16 cellular contexts compared by ENCODE assay signal in genomic region chr6:83252717-83253116, GRCh38. TPM values are rescaled to one million over a fixed set of nuclear protein-coding genes. Genes with fewer than 3 reads are reported as not detected.
DNase-seq lines count a peak whose midpoint lies in the region; ATAC-seq and TF ChIP-seq lines count a peak whose summit lies in the region.
"Had no signal": no experiment of that assay in that cellular context is flagged by ENCODE, and none has a peak within 500 bp of the region (broad histone marks: within the 10 kb centered on the region; RNA-seq: fewer than 3 reads in every experiment).

No MANE protein-coding gene starts in this region.

- no peak overlapping the region for H3K4ac ChIP-seq in H9 (ENCODE audit: low read depth, low read length)

- no peaks in the 10 kb centered on the region for H3K9me3 Mint-ChIP-seq in H9
- peaks cover 15% of the 10 kb centered on the region for H3K9me3 Mint-ChIP-seq in WTC11
- H3K9me3 Mint-ChIP-seq: T-cell had no signal

- H3K4me1 ChIP-seq in H9 (ENCODE audit: insufficient read depth, low read length) (no peaks in the 10 kb centered on the region), uterus (no peaks in the 10 kb centered on the region)
- H3K4me1 ChIP-seq: Peyer's patch had no signal

- peak overlapping the region in 2 of 3 experiments; percentile 5 to 17; a peak in 2 of 7 replicates for H3K27ac Mint-ChIP-seq in H9
- H3K27ac Mint-ChIP-seq in WTC11: peak overlapping the region; percentile 39; the same call in 1 of the 2 replicates
- H3K27ac Mint-ChIP-seq: T-cell had no signal

- CTCF ChIA-PET in WTC11 (lab: Charles Lee): interaction anchor here (1.0 kb wide), 1 partner anchor 187 kb away, joined by 3 read pairs; the partner anchor contains the start of gene UBE3D

- no peaks in the 10 kb centered on the region for H3K36me3 ChIP-seq in uterus
- H3K36me3 ChIP-seq: Peyer's patch had no signal

- no peak for TF ChIP-seq CTCF in H9 (conservative IDR thresholded peaks at IDR 0.05)
- no peak for TF ChIP-seq CTCF in WTC11 (IDR thresholded peaks at IDR 0.05)
- no peak for TF ChIP-seq CTCF in retinal pigment epithelial cell (conservative IDR thresholded peaks at IDR 0.05; ENCODE audit: low read depth, low read length)
- TF ChIP-seq CTCF in uterus (IDR thresholded peaks at IDR 0.05): no peak

- no peak overlapping the region for H4K5ac ChIP-seq in H9 (ENCODE audit: insufficient read length, low read depth, low read length)

- TF ChIP-seq POLR2A in uterus (IDR thresholded peaks at IDR 0.05): no peak
- TF ChIP-seq POLR2A in erythroblast (IDR thresholded peaks at IDR 0.05; ENCODE audit: low read length): no peak

- peak overlapping the region; percentile 60 for H2BK20ac ChIP-seq in H9 (ENCODE audit: low read depth, low read length, poor library complexity, severe bottlenecking)

- no peak overlapping the region for H4K91ac ChIP-seq in H9 (ENCODE audit: insufficient read length, low read depth, low read length)

- DNase-seq in H9 (no peak), WTC11 (ENCODE audit: low spot score) (no peak), fibroblast of peridontal ligament (ENCODE audit: extremely low read depth) (peak; percentile 71), retinal pigment epithelial cell (ENCODE audit: low read depth) (peak; percentile 48), uterus (no peak), DMS153 (lab: John Stamatoyannopoulos, UW) (no peak), erythroblast (lab: John Stamatoyannopoulos, UW) (no peak)
- DNase-seq: foreskin melanocyte; NCI-H1092; NCI-H524 treated with DMSO at 0.1 percent for 48 hours; Peyer's patch; stimulated activated CD4-positive, alpha-beta T cell treated with anti-CD3 and anti-CD28 coated beads, Interleukin-12 subunit alpha, Interleukin-12 subunit beta, amount 100 ng/mL, for 4 hours; T-cell had no signal

- no peaks in the 10 kb centered on the region for H3K79me2 ChIP-seq in H9 (ENCODE audit: insufficient read depth, low read length)
- H3K79me2 ChIP-seq: parathyroid adenoma had no signal

- H3K27me3 ChIP-seq in H9 (ENCODE audit: insufficient read depth, low read length) (no peaks in the 10 kb centered on the region), uterus (no peaks in the 10 kb centered on the region)
- H3K27me3 ChIP-seq: Peyer's patch had no signal

- no peak overlapping the region for H2BK12ac ChIP-seq in H9 (ENCODE audit: insufficient read length, low read depth, low read length)

- WGBS in H9 (ENCODE audit: extremely low coverage, insufficient read length, low lambda C conversion rate): no CpG with 5 or more reads among the region's 1 CpG

- no peak overlapping the region for H2BK120ac ChIP-seq in H9 (ENCODE audit: low read depth, low read length, poor library complexity, severe bottlenecking)

- intact Hi-C loops in uterus (cut with DNase I; ENCODE audit: low total_unique reads): no loop called here

- H2AFZ ChIP-seq in H9 (ENCODE audit: low read length): no peak overlapping the region
- H2AFZ ChIP-seq: parathyroid adenoma had no signal

- no peak overlapping the region for H3K23ac ChIP-seq in H9 (ENCODE audit: insufficient read length, low read depth, low read length)

- H3K56ac ChIP-seq in H9 (ENCODE audit: insufficient read length, low read depth, low read length): no peak overlapping the region

- H2BK5ac ChIP-seq in H9 (ENCODE audit: insufficient read length, low read length): no peak overlapping the region

- ATAC-seq in WTC11 (no peak), GM18498 (IDR thresholded peaks at IDR 0.05; ENCODE audit: unreplicated experiment) (no peak)
- ATAC-seq: T-cell had no signal

- no peak overlapping the region for H3K27ac ChIP-seq in H9 (ENCODE audit: insufficient read length, low read depth, low read length)
- no peak overlapping the region for H3K27ac ChIP-seq in uterus
- H3K27ac ChIP-seq: coronary artery, parathyroid adenoma, Peyer's patch had no signal

- H3K4me3 ChIP-seq in retinal pigment epithelial cell (ENCODE audit: low read length) (no peak overlapping the region), uterus (no peak overlapping the region)
- H3K4me3 ChIP-seq: coronary artery, Peyer's patch had no signal

- H3K4me3 Mint-ChIP-seq in H9 (no peak overlapping the region), WTC11 (no peak overlapping the region)
- H3K4me3 Mint-ChIP-seq: T-cell had no signal

- H3K4me1 Mint-ChIP-seq in H9 (peaks cover 8 to 12% of the 10 kb centered on the region in 2 experiments), WTC11 (peaks cover 12% of the 10 kb centered on the region; the same call in 1 of the 2 replicates)
- H3K4me1 Mint-ChIP-seq: T-cell had no signal

- no peak overlapping the region for H3K14ac ChIP-seq in H9 (ENCODE audit: insufficient read depth, low read length)

- H3K36me3 Mint-ChIP-seq in H9 (ENCODE audit: insufficient read depth in 1 of 3, low read depth in 3 of 3) (peaks cover 4 to 6% (median 5%) of the 10 kb centered on the region in 3 experiments; a peak in 4 of 7 replicates), WTC11 (peaks cover 4% of the 10 kb centered on the region)
- H3K36me3 Mint-ChIP-seq: T-cell had no signal

- no peaks in the 10 kb centered on the region for H3K79me1 ChIP-seq in H9 (ENCODE audit: insufficient read depth, low read depth, low read length, poor library complexity, severe bottlenecking)

- H2AK5ac ChIP-seq in H9 (ENCODE audit: insufficient read length, low read length): no peak overlapping the region

- H3K9ac ChIP-seq in H9 (ENCODE audit: extremely low read depth, insufficient read length, low read length): no peak overlapping the region
- H3K9ac ChIP-seq: parathyroid adenoma had no signal

- H3K23me2 ChIP-seq in H9 (ENCODE audit: insufficient read length, low read depth, low read length, poor library complexity, severe bottlenecking): no peaks in the 10 kb centered on the region

- H3K27me3 Mint-ChIP-seq in H9 (ENCODE audit: low read depth) (no peaks in the 10 kb centered on the region), WTC11 (ENCODE audit: low read depth) (no peaks in the 10 kb centered on the region)

- H3K9me3 ChIP-seq in H9 (ENCODE audit: control insufficient read depth, low read depth, low read length) (no peaks in the 10 kb centered on the region), uterus (no peaks in the 10 kb centered on the region)
- H3K9me3 ChIP-seq: Peyer's patch had no signal

- POLR2A ChIA-PET in WTC11 (lab: Charles Lee): interaction anchor here (0.6 kb wide), 1 partner anchor 542 kb away, joined by 3 read pairs; no protein-coding TSS in a partner anchor

- H4K8ac ChIP-seq in H9 (replicated peaks; ENCODE audit: insufficient read length, low read depth, low read length): no peak overlapping the region

- no peak overlapping the region for H3K18ac ChIP-seq in H9 (ENCODE audit: insufficient read length, low read depth, low read length)

- no peak overlapping the region for H2BK15ac ChIP-seq in H9 (ENCODE audit: low read depth, low read length)

- H3T11ph ChIP-seq in H9 (ENCODE audit: low read length): no peak overlapping the region

- H3K4me2 ChIP-seq in H9 (ENCODE audit: insufficient read depth, insufficient read length, low read length): no peak overlapping the region

- H4K20me1 ChIP-seq in H9 (ENCODE audit: control insufficient read depth, insufficient read depth, insufficient read length): no peaks in the 10 kb centered on the region

TF ChIP-seq in WTC11, 78 proteins besides CTCF, POLR2A, EP300 and RAD21 (continues in another document):
- TF ChIP-seq PRDM15 (CRISPR knock-in tag; IDR thresholded peaks at IDR 0.05): no peak
- TF ChIP-seq MLX (CRISPR knock-in tag; IDR thresholded peaks at IDR 0.05): no peak

RNA-seq across cellular contexts. Expression of gene RWDD2A, which starts 59.6 kb away (rescaled TPM):
- 2.9 and 3.2 TPM in 2 replicates for total RNA-seq in H9 (2021)
- total RNA-seq in WTC11 (2021): 5.1 to 5.2 TPM (median 5.2 TPM) in 3 replicates
- total RNA-seq in uterus: 1 to 10 TPM; 2.1 to 6.4 (median 4.2) TPM

RNA-seq across cellular contexts. Expression of gene PGM3, which starts 59.7 kb away (rescaled TPM):
- total RNA-seq in H9 (2021) (65.8 and 69.3 TPM in 2 replicates), WTC11 (2021) (67.4 to 70.0 TPM (median 67.6 TPM) in 3 replicates), uterus (100 to 1,000 TPM in 1 of 4 donors, 10 to 100 TPM in 3; 11.8 to 185 (median 60.9) TPM)

Comparison
In these comparisons a context has a peak if more than half of its experiments do, and no peak if none do; other contexts are left out.
1. DNase-seq: peak in fibroblast of peridontal ligament (single experiment) and retinal pigment epithelial cell (single experiment); none in H9 (single experiment), WTC11 (single experiment), uterus (0 of 2), DMS153 (single experiment) and erythroblast (0 of 2).